8 cellular contexts compared by ENCODE assay signal in the genomic region with DNA sequence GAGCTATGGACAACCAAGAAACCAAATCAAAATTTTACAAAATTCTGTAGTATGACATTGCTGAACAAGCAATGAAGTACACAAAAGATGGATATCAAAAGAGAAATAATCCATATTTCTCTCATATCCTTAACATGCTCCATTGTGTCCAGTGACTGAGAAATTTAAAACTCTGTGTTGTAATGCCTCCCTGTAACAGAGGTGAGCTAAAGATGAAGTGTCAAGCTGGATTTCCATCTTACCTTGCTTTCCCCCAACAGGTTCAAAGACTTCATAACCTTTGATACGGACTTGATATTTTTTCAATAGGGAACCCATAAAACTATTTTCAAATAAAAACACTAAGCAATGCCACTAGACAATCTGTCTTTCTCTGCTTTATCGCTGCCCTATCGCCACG.
DNase-seq lines count a peak whose midpoint lies in the region; ATAC-seq and TF ChIP-seq lines count a peak whose summit lies in the region.

No MANE protein-coding gene starts in this region.

- peak overlapping the region; percentile 93 to 99 for H3K4me3 Mint-ChIP-seq in CD14-positive monocyte
- H3K4me3 Mint-ChIP-seq in neural progenitor cell, result peak overlapping the region; percentile 95

- no peak for DNase-seq in CD14-positive monocyte (ENCODE audit: low spot score)
- DNase-seq in NCI-H82 (lab: John Stamatoyannopoulos, UW), result peak; percentile 16
- no peak for DNase-seq in neural progenitor cell (ENCODE audit: low spot score)
- DNase-seq in AG08395 (ENCODE audit: low spot score), result no peak
- DNase-seq in occipital lobe (lab: John Stamatoyannopoulos, UW), result no peak
- no peak for DNase-seq in NCI-H524 (lab: John Stamatoyannopoulos, UW)

- H3K9ac ChIP-seq in duodenal mucosa (ENCODE audit: low read depth in 1 of 2, low read length in 2 of 2) (peak overlapping the region; percentile 95 to 99), neural progenitor cell (no peak overlapping the region)

- H3K4me1 ChIP-seq in duodenal mucosa (ENCODE audit: control insufficient read depth in 1 of 2, insufficient read depth in 2 of 2, low read length in 2 of 2), result peaks cover 13% of the 10 kb centered on the region in 2 donors
- peaks cover 4% of the 10 kb centered on the region for H3K4me1 ChIP-seq in neural progenitor cell

- peak overlapping the region; percentile 81 for H2AFZ ChIP-seq in neural progenitor cell (replicated peaks)

- no peaks in the 10 kb centered on the region for H3K36me3 ChIP-seq in duodenal mucosa (ENCODE audit: control insufficient read depth in 1 of 2, insufficient read depth in 2 of 2, low read length in 2 of 2)
- H3K36me3 ChIP-seq in neural progenitor cell, result no peaks in the 10 kb centered on the region

- H3K27me3 ChIP-seq in duodenal mucosa (ENCODE audit: control insufficient read depth in 1 of 2, insufficient read depth in 2 of 2, low read length in 2 of 2) (no peaks in the 10 kb centered on the region), neural progenitor cell (peaks cover 31% of the 10 kb centered on the region)

- intact Hi-C loops in CD14-positive monocyte (cut with micrococcal nuclease), result no loop called here

- no peaks in the 10 kb centered on the region for H3K9me3 ChIP-seq in duodenal mucosa (ENCODE audit: control insufficient read depth in 1 of 2, low read length in 2 of 2)
- no peaks in the 10 kb centered on the region for H3K9me3 ChIP-seq in neural progenitor cell (ENCODE audit: low read depth)

- peaks cover 32% of the 10 kb centered on the region for H3F3A ChIP-seq in neural progenitor cell (ENCODE audit: low read depth)

- peak overlapping the region; percentile 80 for H3K4me2 ChIP-seq in neural progenitor cell

- H3K27ac Mint-ChIP-seq in CD14-positive monocyte (peak overlapping the region in 4 of 7 donors; percentile 57 to 99 (median 98)), neural progenitor cell (no peak overlapping the region)

- H3K9me3 Mint-ChIP-seq in CD14-positive monocyte (no peaks in the 10 kb centered on the region), neural progenitor cell (no peaks in the 10 kb centered on the region)

- H3K27me3 Mint-ChIP-seq in CD14-positive monocyte (ENCODE audit: low read depth in 3 of 3) (no peaks in the 10 kb centered on the region), neural progenitor cell (ENCODE audit: insufficient read depth, low read depth) (peaks cover 11% of the 10 kb centered on the region)

- TF ChIP-seq CTCF in CD14-positive monocyte (IDR thresholded peaks at IDR 0.05), result no peak
- TF ChIP-seq CTCF in neural progenitor cell (IDR thresholded peaks at IDR 0.05), result no peak

- H3K4me1 Mint-ChIP-seq in CD14-positive monocyte (peaks cover 33% of the 10 kb centered on the region), neural progenitor cell (peaks cover 21% of the 10 kb centered on the region)

- H3K36me3 Mint-ChIP-seq in CD14-positive monocyte (no peaks in the 10 kb centered on the region), neural progenitor cell (no peaks in the 10 kb centered on the region)

- H3K27ac ChIP-seq in duodenal mucosa (ENCODE audit: low read depth, low read length) (no peak overlapping the region), neural progenitor cell (no peak overlapping the region)

- H3K4me3 ChIP-seq in duodenal mucosa (ENCODE audit: low read depth in 1 of 2, low read length in 2 of 2) (peak overlapping the region; percentile 87 to 90), neural progenitor cell (peak overlapping the region; percentile 79)

- H3K79me2 ChIP-seq in neural progenitor cell (ENCODE audit: low read depth), result no peaks in the 10 kb centered on the region

- no peaks in the 10 kb centered on the region for H4K20me1 ChIP-seq in neural progenitor cell (ENCODE audit: low read depth)

- ATAC-seq in HG03378 (IDR thresholded peaks at IDR 0.05; ENCODE audit: unreplicated experiment), result no peak
